ENCODE assay signal across 18 cellular contexts in genomic region chr9:116323012-116323411, GRCh38.
DNase-seq lines count a peak whose midpoint lies in the region; ATAC-seq lines count a peak whose summit lies in the region.
"Had no signal": no experiment of that assay in that cellular context is flagged by ENCODE, and none has a peak within 500 bp of the region (broad histone marks: within the 10 kb centered on the region; RNA-seq: fewer than 3 reads in every experiment).

No MANE protein-coding gene starts in this region.

- no peak overlapping the region for H3K14ac ChIP-seq in neuronal stem cell (ENCODE audit: low read length)

- peaks cover 0 to 27% (median 0%) of the 10 kb centered on the region in 3 experiments for H3K27me3 ChIP-seq in neuronal stem cell (ENCODE audit: control insufficient read depth in 3 of 3, insufficient read depth in 3 of 3, low read depth in 1 of 3, low read length in 3 of 3)
- H3K27me3 ChIP-seq: left lung, thyroid gland had no signal

- no peak for ATAC-seq in GM18909 (IDR thresholded peaks at IDR 0.05; ENCODE audit: poor library complexity, unreplicated experiment)
- ATAC-seq: activated CD8-positive, alpha-beta T cell treated with anti-CD3 and anti-CD28 coated beads for 36 hours; effector memory CD8-positive, alpha-beta T cell had no signal

- no peak overlapping the region for H3K23ac ChIP-seq in neuronal stem cell (ENCODE audit: low read depth, low read length, poor library complexity)

- H3K4ac ChIP-seq in neuronal stem cell (ENCODE audit: low read length): no peak overlapping the region

- H2BK5ac ChIP-seq in neuronal stem cell (ENCODE audit: low read length): no peak overlapping the region

- no peak overlapping the region for H3K4me2 ChIP-seq in neuronal stem cell (ENCODE audit: insufficient read depth, low read length, poor library complexity, severe bottlenecking)
- H3K4me2 ChIP-seq: KMS-11 had no signal

- peaks cover 25 to 35% of the 10 kb centered on the region in 2 donors for H3K4me1 ChIP-seq in neuronal stem cell (ENCODE audit: control insufficient read depth in 2 of 2, insufficient read depth in 1 of 2, low read depth in 1 of 2, low read length in 2 of 2)
- H3K4me1 ChIP-seq: left lung, thyroid gland had no signal

- no peak overlapping the region for H4K91ac ChIP-seq in neuronal stem cell (ENCODE audit: low read depth, low read length, poor library complexity)

- H3K18ac ChIP-seq in neuronal stem cell (ENCODE audit: low read length): no peak overlapping the region

- H3K27ac ChIP-seq in neuronal stem cell (replicated peaks; ENCODE audit: low read length): no peak overlapping the region
- H3K27ac ChIP-seq: KMS-11, left lung, thyroid gland, VCaP had no signal

- no peaks in the 10 kb centered on the region for H3K36me3 ChIP-seq in neuronal stem cell (replicated peaks in 1 of 2; ENCODE audit: control insufficient read depth in 2 of 2, insufficient read depth in 2 of 2, low read length in 2 of 2)
- H3K36me3 ChIP-seq: left lung, thyroid gland had no signal

- H4K8ac ChIP-seq in neuronal stem cell (ENCODE audit: low read depth, low read length): no peak overlapping the region

- no peak overlapping the region for H3K4me3 ChIP-seq in neuronal stem cell (ENCODE audit: low read length in 2 of 2)
- H3K4me3 ChIP-seq: left lung, thyroid gland had no signal

- no peaks in the 10 kb centered on the region for H3K79me1 ChIP-seq in neuronal stem cell (ENCODE audit: low read depth, low read length)

- peak; percentile 16 for DNase-seq in GM03348 (ENCODE audit: low spot score)
- peak; percentile 52 for DNase-seq in NCI-H69 (lab: John Stamatoyannopoulos, UW)
- peak; percentile 46 for DNase-seq in ecto neural progenitor cell (ENCODE audit: low spot score)
- peak; percentile 67 for DNase-seq in neuronal stem cell (ENCODE audit: low spot score)
- DNase-seq in mesenteric fat pad (ENCODE audit: low spot score): no peak
- no peak for DNase-seq in activated T-cell treated with anti-CD3 and anti-CD28 coated beads for 4 hours
- DNase-seq: activated CD8-positive, alpha-beta T cell treated with anti-CD3 and anti-CD28 coated beads for 36 hours; C1 segment of cervical spinal cord; central memory CD4-positive, alpha-beta T cell; effector memory CD8-positive, alpha-beta T cell; left lung; NCI-H524 treated with DMSO at 0.1 percent for 48 hours; posterior cingulate gyrus; small intestine; thyroid gland had no signal

- H2BK12ac ChIP-seq in neuronal stem cell (ENCODE audit: low read length): no peak overlapping the region

- no peaks in the 10 kb centered on the region for H3K9me3 ChIP-seq in neuronal stem cell (replicated peaks in 1 of 2; ENCODE audit: control insufficient read depth in 2 of 2, insufficient read depth in 1 of 2, low read depth in 1 of 2, low read length in 2 of 2)
- H3K9me3 ChIP-seq: left lung, thyroid gland had no signal

- H2AFZ ChIP-seq in neuronal stem cell (ENCODE audit: low read length): peak overlapping the region; percentile 77

- H2BK15ac ChIP-seq in neuronal stem cell (ENCODE audit: low read length): no peak overlapping the region

- H3K9ac ChIP-seq in neuronal stem cell (ENCODE audit: low read depth, low read length, poor library complexity): no peak overlapping the region
- H3K9ac ChIP-seq: KMS-11 had no signal

- H2AK5ac ChIP-seq in neuronal stem cell (ENCODE audit: low read depth, low read length): no peak overlapping the region

- no CpG with 5 or more reads among the region's 11 CpGs for WGBS in neuronal stem cell (ENCODE audit: extremely low coverage in 2 of 2, insufficient read length in 2 of 2, insufficient replicate concordance in 1 of 2), 2 donors

- no peak overlapping the region for H2BK120ac ChIP-seq in neuronal stem cell (ENCODE audit: low read depth, low read length)

Comparison
In these comparisons a context has a peak if more than half of its experiments do, and no peak if none do; other contexts are left out.
1. DNase-seq: peak in GM03348 (single experiment), NCI-H69 (single experiment), ecto neural progenitor cell (single experiment) and neuronal stem cell (single experiment); none in mesenteric fat pad (single experiment) and activated T-cell treated with anti-CD3 and anti-CD28 coated beads for 4 hours (single experiment).